In the genomic region with DNA sequence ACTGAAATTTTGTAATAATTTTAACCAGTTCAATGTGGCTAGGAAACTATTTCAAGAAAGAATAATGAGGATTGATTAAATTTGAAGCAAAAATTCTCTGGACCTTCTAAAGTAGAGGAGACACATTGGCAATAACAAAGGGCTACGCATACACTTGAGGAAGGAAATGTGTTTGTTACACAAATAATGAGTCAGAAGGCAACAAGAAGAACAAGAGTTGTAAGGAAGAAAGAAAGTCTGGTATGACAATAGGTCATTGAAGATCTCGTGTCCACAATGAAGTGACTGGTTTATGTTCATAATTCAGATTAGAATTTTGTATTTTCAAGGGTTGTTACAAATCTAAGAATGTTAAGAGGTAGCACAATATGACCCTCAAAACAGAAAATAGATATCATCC, we compare ENCODE assay signal across 21 cellular contexts. TPM values are rescaled to one million over a fixed set of nuclear protein-coding genes. Genes with fewer than 3 reads are reported as not detected.
DNase-seq lines count a peak whose midpoint lies in the region; ATAC-seq, FAIRE-seq and TF ChIP-seq lines count a peak whose summit lies in the region.
"Had no signal": no experiment of that assay in that cellular context is flagged by ENCODE, and none has a peak within 500 bp of the region (broad histone marks: within the 10 kb centered on the region; RNA-seq: fewer than 3 reads in every experiment).

No MANE protein-coding gene starts in this region.

- peak; percentile 53 for FAIRE-seq in GM12892 (lab: Jason Lieb, UNC)

- no peak for TF ChIP-seq POLR2A in GM12892 (IDR thresholded peaks at IDR 0.05; ENCODE audit: low read depth, low read length)

- peak overlapping the region; percentile 39 for H3K4me3 Mint-ChIP-seq in T-helper 2 cell treated with Interferon-gamma antibody and Interleukin-4, amounts not matched to agents 5 μg/mL and 100 μg/mL, for 36 hours
- no peak overlapping the region for H3K4me3 Mint-ChIP-seq in stimulated activated naive B cell treated with anti-CD40 and anti-IgM and Interleukin-4, amounts not matched to agents 10 μg/mL and 1 μg/mL and 100 μg/mL, for 72 hours
- H3K4me3 Mint-ChIP-seq in progenitor cell of endocrine pancreas (ENCODE audit: low read depth): no peak overlapping the region
- H3K4me3 Mint-ChIP-seq: stimulated activated memory B cell treated with anti-CD40 and anti-IgM and Interleukin-4, amounts not matched to agents 10 μg/mL and 1 μg/mL and 100 μg/mL, for 72 hours; WTC11 had no signal

- H3K27ac Mint-ChIP-seq in T-helper 2 cell treated with Interferon-gamma antibody and Interleukin-4, amounts not matched to agents 5 μg/mL and 100 μg/mL, for 36 hours: peak overlapping the region; percentile 43
- H3K27ac Mint-ChIP-seq in stimulated activated naive B cell treated with anti-CD40 and anti-IgM and Interleukin-4, amounts not matched to agents 10 μg/mL and 1 μg/mL and 100 μg/mL, for 72 hours: peak overlapping the region; percentile 75
- H3K27ac Mint-ChIP-seq in progenitor cell of endocrine pancreas: no peak overlapping the region
- H3K27ac Mint-ChIP-seq: stimulated activated memory B cell treated with anti-CD40 and anti-IgM and Interleukin-4, amounts not matched to agents 10 μg/mL and 1 μg/mL and 100 μg/mL, for 72 hours; WTC11 had no signal

- peaks cover 24% of the 10 kb centered on the region for H3K9me3 Mint-ChIP-seq in T-helper 2 cell treated with Interferon-gamma antibody and Interleukin-4, amounts not matched to agents 5 μg/mL and 100 μg/mL, for 36 hours
- peaks cover 9 to 21% of the 10 kb centered on the region in 2 donors for H3K9me3 Mint-ChIP-seq in stimulated activated naive B cell treated with anti-CD40 and anti-IgM and Interleukin-4, amounts not matched to agents 10 μg/mL and 1 μg/mL and 100 μg/mL, for 72 hours
- H3K9me3 Mint-ChIP-seq in progenitor cell of endocrine pancreas (ENCODE audit: low read depth): peaks cover 3% of the 10 kb centered on the region
- H3K9me3 Mint-ChIP-seq: WTC11 had no signal

- H3K27me3 Mint-ChIP-seq in T-helper 2 cell treated with Interferon-gamma antibody and Interleukin-4, amounts not matched to agents 5 μg/mL and 100 μg/mL, for 36 hours (ENCODE audit: low read depth): no peaks in the 10 kb centered on the region
- H3K27me3 Mint-ChIP-seq in stimulated activated naive B cell treated with anti-CD40 and anti-IgM and Interleukin-4, amounts not matched to agents 10 μg/mL and 1 μg/mL and 100 μg/mL, for 72 hours: no peaks in the 10 kb centered on the region
- H3K27me3 Mint-ChIP-seq in progenitor cell of endocrine pancreas: no peaks in the 10 kb centered on the region
- H3K27me3 Mint-ChIP-seq: stimulated activated memory B cell treated with anti-CD40 and anti-IgM and Interleukin-4, amounts not matched to agents 10 μg/mL and 1 μg/mL and 100 μg/mL, for 72 hours had no signal

- DNase-seq in GM12892 (ENCODE audit: insufficient read length) (no peak), fibroblast of pulmonary artery (ENCODE audit: low read depth) (peak; percentile 23), A172 (ENCODE audit: low spot score) (no peak), progenitor cell of endocrine pancreas (ENCODE audit: low spot score, unreplicated experiment) (no peak)
- no peak for DNase-seq in T-helper 2 cell treated with Interferon-gamma antibody and Interleukin-4, amounts not matched to agents 5 μg/mL and 100 μg/mL, for 36 hours (ENCODE audit: low spot score)
- DNase-seq in stimulated activated naive B cell treated with anti-CD40 and anti-IgM and Interleukin-4, amounts not matched to agents 10 μg/mL and 1 μg/mL and 100 μg/mL, for 72 hours: no peak
- DNase-seq: activated CD4-positive, alpha-beta T cell treated with anti-CD3 and anti-CD28 coated beads, Interleukin-2, amount 50 U/mL, for 4 hours; foreskin fibroblast; hypothalamus; islet precursor cell; Kasumi-1; NCI-H1417; NCI-H524; stimulated activated CD4-positive, alpha-beta T cell treated with anti-CD3 and anti-CD28 coated beads, Interleukin-1b, Interleukin-23, amount 100 ng/mL, for 48 hours; T-helper 9 cell had no signal

- ATAC-seq in stimulated activated naive B cell treated with anti-CD40 and anti-IgM and Interleukin-4, amounts not matched to agents 10 μg/mL and 1 μg/mL and 100 μg/mL, for 72 hours (replicated peaks): no peak
- no peak for ATAC-seq in GM18519 (IDR thresholded peaks at IDR 0.05; ENCODE audit: low FRiP score, unreplicated experiment)
- ATAC-seq: stimulated activated memory B cell treated with anti-CD40 and anti-IgM and Interleukin-4, amounts not matched to agents 10 μg/mL and 1 μg/mL and 100 μg/mL, for 72 hours; WTC11 had no signal

- H3K36me3 Mint-ChIP-seq in T-helper 2 cell treated with Interferon-gamma antibody and Interleukin-4, amounts not matched to agents 5 μg/mL and 100 μg/mL, for 36 hours (ENCODE audit: low read depth): peaks cover 74% of the 10 kb centered on the region
- peaks cover 37 to 58% of the 10 kb centered on the region in 2 donors for H3K36me3 Mint-ChIP-seq in stimulated activated naive B cell treated with anti-CD40 and anti-IgM and Interleukin-4, amounts not matched to agents 10 μg/mL and 1 μg/mL and 100 μg/mL, for 72 hours
- H3K36me3 Mint-ChIP-seq in progenitor cell of endocrine pancreas (ENCODE audit: insufficient read depth): peaks cover 5% of the 10 kb centered on the region
- H3K36me3 Mint-ChIP-seq: WTC11 had no signal

- TF ChIP-seq CTCF in fibroblast of pulmonary artery (IDR thresholded peaks at IDR 0.05; ENCODE audit: low read length, missing control alignments) (no peak), progenitor cell of endocrine pancreas (IDR thresholded peaks at IDR 0.05; ENCODE audit: unreplicated experiment) (no peak)

- H3K4me1 Mint-ChIP-seq in T-helper 2 cell treated with Interferon-gamma antibody and Interleukin-4, amounts not matched to agents 5 μg/mL and 100 μg/mL, for 36 hours (ENCODE audit: low read depth): peaks cover 55% of the 10 kb centered on the region
- H3K4me1 Mint-ChIP-seq in stimulated activated naive B cell treated with anti-CD40 and anti-IgM and Interleukin-4, amounts not matched to agents 10 μg/mL and 1 μg/mL and 100 μg/mL, for 72 hours: peaks cover 20 to 45% of the 10 kb centered on the region in 2 donors
- peaks cover 8% of the 10 kb centered on the region for H3K4me1 Mint-ChIP-seq in progenitor cell of endocrine pancreas (ENCODE audit: low read depth)

- no peak overlapping the region for H3K4me3 ChIP-seq in fibroblast of pulmonary artery (replicated peaks; ENCODE audit: low read depth, low read length)
- H3K4me3 ChIP-seq: breast epithelium, coronary artery, vagina had no signal

RNA-seq across cellular contexts. Expression of gene ST8SIA4, which starts 25.8 kb away (rescaled TPM):
- 21.1 TPM for polyA plus RNA-seq in GM12892 (2012; ENCODE audit: missing spikeins)
- 0.07 TPM in 2 replicates for total RNA-seq in A172 (2014; rRNA removed; shearing (Covaris generic))
- total RNA-seq in progenitor cell of endocrine pancreas: 5.5 and 6.8 TPM in 2 replicates
